Comparison of ENCODE assay signal across 24 cellular contexts in genomic region chr20:46899619-46900018, GRCh38. TPM values are rescaled to one million over a fixed set of nuclear protein-coding genes. Genes with fewer than 3 reads are reported as not detected.
A peak's percentile ranks its signal among the peaks of the same experiment; 100 is the strongest.
DNase-seq lines count a peak whose midpoint lies in the region; ATAC-seq and TF ChIP-seq lines count a peak whose summit lies in the region.
"Had no signal": no experiment of that assay in that cellular context is flagged by ENCODE, and none has a peak within 500 bp of the region (broad histone marks: within the 10 kb centered on the region; RNA-seq: fewer than 3 reads in every experiment).

No MANE protein-coding gene starts in this region.

- no peak; the same call in 1 of the 2 replicates for TF ChIP-seq CTCF in KMS-11 (conservative IDR thresholded peaks at IDR 0.05; ENCODE audit: low read depth, low read length)
- no peak for TF ChIP-seq CTCF in hepatocyte (IDR thresholded peaks at IDR 0.05; ENCODE audit: poor library complexity)
- no peak for TF ChIP-seq CTCF in thoracic aorta (IDR thresholded peaks at IDR 0.05)
- TF ChIP-seq CTCF in osteocyte (IDR thresholded peaks at IDR 0.05), result no peak
- no peak for TF ChIP-seq CTCF in GM20000 (IDR thresholded peaks at IDR 0.05; ENCODE audit: extremely low read depth, missing control alignments)

- H3K4me1 Mint-ChIP-seq in dendritic cell treated with granulocyte-macrophage colony-stimulating factor and Interleukin-4, amounts not matched to agents 40 ng/mL and 50 ng/mL, for 4 days (ENCODE audit: low read depth), result peaks cover 10% of the 10 kb centered on the region
- H3K4me1 Mint-ChIP-seq in osteocyte (ENCODE audit: unreplicated experiment), result peaks cover 7% of the 10 kb centered on the region
- no peaks in the 10 kb centered on the region for H3K4me1 Mint-ChIP-seq in activated naive CD4-positive, alpha-beta T cell treated with anti-CD3 and anti-CD28 coated beads, Interleukin-2, amount 10 ng/mL, durations not matched to agents 7 days and 5 days
- H3K4me1 Mint-ChIP-seq: T-helper 17 cell had no signal

- H3K9ac ChIP-seq in KMS-11, result peak overlapping the region; percentile 96

- peaks cover 19% of the 10 kb centered on the region; the same call in 1 of the 2 replicates for H4K20me1 ChIP-seq in KMS-11 (ENCODE audit: insufficient read depth)
- H4K20me1 ChIP-seq in hepatocyte (ENCODE audit: insufficient read depth, poor library complexity, severe bottlenecking), result no peaks in the 10 kb centered on the region

- H3K36me3 Mint-ChIP-seq in dendritic cell treated with granulocyte-macrophage colony-stimulating factor and Interleukin-4, amounts not matched to agents 40 ng/mL and 50 ng/mL, for 4 days (ENCODE audit: low read depth), result no peaks in the 10 kb centered on the region
- no peaks in the 10 kb centered on the region for H3K36me3 Mint-ChIP-seq in osteocyte (ENCODE audit: unreplicated experiment)
- H3K36me3 Mint-ChIP-seq in activated naive CD4-positive, alpha-beta T cell treated with anti-CD3 and anti-CD28 coated beads, Interleukin-2, amount 10 ng/mL, durations not matched to agents 7 days and 5 days, result no peaks in the 10 kb centered on the region
- H3K36me3 Mint-ChIP-seq: brain had no signal

- H3K36me3 ChIP-seq in KMS-11 (ENCODE audit: insufficient read depth) (no peaks in the 10 kb centered on the region; the same call in 1 of the 2 replicates), hepatocyte (replicated peaks; ENCODE audit: insufficient read depth, low read depth) (no peaks in the 10 kb centered on the region), thoracic aorta (no peaks in the 10 kb centered on the region)
- H3K36me3 ChIP-seq: adrenal gland, suprapubic skin had no signal

- DNase-seq in hepatocyte (ENCODE audit: low spot score) (no peak), thoracic aorta (ENCODE audit: low spot score) (no peak), osteocyte (ENCODE audit: extremely low spot score, unreplicated experiment) (no peak), LoVo (ENCODE audit: low spot score) (no peak), GM20000 (ENCODE audit: low spot score) (no peak)
- DNase-seq in activated naive CD4-positive, alpha-beta T cell treated with anti-CD3 and anti-CD28 coated beads, Interleukin-2, amount 10 ng/mL, durations not matched to agents 7 days and 5 days, result no peak
- DNase-seq: activated gamma-delta T cell treated with Interleukin-2 at 50 U/mL for 16 hours; activated T-cell treated with anti-CD3 and anti-CD28 coated beads, Interleukin-2, amount 50 U/mL, for 1 hour; effector memory CD8-positive, alpha-beta T cell; kidney; NCI-H1436; NCI-H2171; NCI-H524 treated with DMSO at 0.1 percent for 48 hours; small intestine; stimulated activated CD4-positive, alpha-beta T cell treated with anti-CD3 and anti-CD28 coated beads, Interleukin-2, amount 100 ng/mL, for 24 hours; T-helper 17 cell had no signal

- H3K4me3 ChIP-seq in KMS-11 (IDR thresholded peaks at IDR 0.05; ENCODE audit: insufficient read depth, low read depth, low read length) (peak overlapping the region; percentile 72), hepatocyte (no peak overlapping the region), thoracic aorta (peak overlapping the region; percentile 41)
- H3K4me3 ChIP-seq: lung, SK-N-MC, suprapubic skin had no signal

- peak overlapping the region; percentile 96 for H3K4me2 ChIP-seq in KMS-11
- H3K4me2 ChIP-seq in hepatocyte, result peak overlapping the region; percentile 51

- CTCF ChIA-PET in activated naive CD4-positive, alpha-beta T cell treated with anti-CD3 and anti-CD28 coated beads, Interleukin-2, amount 10 ng/mL, durations not matched to agents 7 days and 5 days (lab: Charles Lee), result no interaction called here

- H3K4me3 Mint-ChIP-seq in dendritic cell treated with granulocyte-macrophage colony-stimulating factor and Interleukin-4, amounts not matched to agents 40 ng/mL and 50 ng/mL, for 4 days, result no peak overlapping the region
- no peak overlapping the region for H3K4me3 Mint-ChIP-seq in osteocyte (ENCODE audit: unreplicated experiment)
- H3K4me3 Mint-ChIP-seq in activated naive CD4-positive, alpha-beta T cell treated with anti-CD3 and anti-CD28 coated beads, Interleukin-2, amount 10 ng/mL, durations not matched to agents 7 days and 5 days, result no peak overlapping the region
- H3K4me3 Mint-ChIP-seq: effector memory CD8-positive, alpha-beta T cell; T-helper 17 cell had no signal

- peak overlapping the region; percentile 91 for H3K27ac ChIP-seq in KMS-11
- H3K27ac ChIP-seq in hepatocyte, result peak overlapping the region; percentile 42
- H3K27ac ChIP-seq in thoracic aorta, result no peak overlapping the region
- H3K27ac ChIP-seq: SK-N-MC had no signal

- H2AFZ ChIP-seq in KMS-11 (ENCODE audit: low read depth) (no peak overlapping the region), hepatocyte (no peak overlapping the region)

- peaks cover 98% of the 10 kb centered on the region for H3K79me2 ChIP-seq in KMS-11 (ENCODE audit: insufficient read depth, low read depth)
- H3K79me2 ChIP-seq in hepatocyte, result no peaks in the 10 kb centered on the region

- H3K9me3 ChIP-seq in hepatocyte (ENCODE audit: low read depth) (no peaks in the 10 kb centered on the region), thoracic aorta (no peaks in the 10 kb centered on the region)
- H3K9me3 ChIP-seq: adrenal gland, suprapubic skin had no signal

- H3K4me1 ChIP-seq in KMS-11 (ENCODE audit: low read depth, poor library complexity, severe bottlenecking) (peaks cover 19% of the 10 kb centered on the region), hepatocyte (ENCODE audit: insufficient read depth) (peaks cover 3% of the 10 kb centered on the region), thoracic aorta (ENCODE audit: control insufficient read depth in 1 of 2, low read depth in 2 of 2) (peaks cover 0 to 17% of the 10 kb centered on the region in 2 donors)

- no peak for ATAC-seq in thoracic aorta (ENCODE audit: insufficient number of reproducible peaks, low FRiP score, low read depth)
- ATAC-seq: effector memory CD8-positive, alpha-beta T cell; T-helper 17 cell had no signal

- H3K9me2 ChIP-seq in hepatocyte (replicated peaks; ENCODE audit: insufficient read depth), result no peaks in the 10 kb centered on the region

- H3K9me3 Mint-ChIP-seq in dendritic cell treated with granulocyte-macrophage colony-stimulating factor and Interleukin-4, amounts not matched to agents 40 ng/mL and 50 ng/mL, for 4 days, result no peaks in the 10 kb centered on the region
- H3K9me3 Mint-ChIP-seq in osteocyte (ENCODE audit: unreplicated experiment), result no peaks in the 10 kb centered on the region
- no peaks in the 10 kb centered on the region for H3K9me3 Mint-ChIP-seq in activated naive CD4-positive, alpha-beta T cell treated with anti-CD3 and anti-CD28 coated beads, Interleukin-2, amount 10 ng/mL, durations not matched to agents 7 days and 5 days
- H3K9me3 Mint-ChIP-seq: brain; effector memory CD8-positive, alpha-beta T cell had no signal

- 56% methylated on average over 11 of the region's 11 CpGs for WGBS in hepatocyte (ENCODE audit: low lambda C conversion rate, missing lambda C conversion rate)

- intact Hi-C loops in dendritic cell treated with granulocyte-macrophage colony-stimulating factor and Interleukin-4, amounts not matched to agents 40 ng/mL and 50 ng/mL, for 4 days (cut with micrococcal nuclease), result no loop called here

- peak overlapping the region; percentile 27 for H3K27ac Mint-ChIP-seq in dendritic cell treated with granulocyte-macrophage colony-stimulating factor and Interleukin-4, amounts not matched to agents 40 ng/mL and 50 ng/mL, for 4 days
- no peak overlapping the region for H3K27ac Mint-ChIP-seq in osteocyte (ENCODE audit: unreplicated experiment)
- no peak overlapping the region for H3K27ac Mint-ChIP-seq in activated naive CD4-positive, alpha-beta T cell treated with anti-CD3 and anti-CD28 coated beads, Interleukin-2, amount 10 ng/mL, durations not matched to agents 7 days and 5 days
- H3K27ac Mint-ChIP-seq: brain; effector memory CD8-positive, alpha-beta T cell; T-helper 17 cell had no signal

- H3K27me3 ChIP-seq in KMS-11 (ENCODE audit: insufficient read depth, low read depth) (no peaks in the 10 kb centered on the region), hepatocyte (peaks cover 46% of the 10 kb centered on the region), thoracic aorta (replicated peaks; ENCODE audit: insufficient read depth) (no peaks in the 10 kb centered on the region)

- H3K27me3 Mint-ChIP-seq in dendritic cell treated with granulocyte-macrophage colony-stimulating factor and Interleukin-4, amounts not matched to agents 40 ng/mL and 50 ng/mL, for 4 days, result peaks cover 57% of the 10 kb centered on the region
- H3K27me3 Mint-ChIP-seq in osteocyte (ENCODE audit: unreplicated experiment), result peaks cover 84% of the 10 kb centered on the region
- peaks cover 60% of the 10 kb centered on the region for H3K27me3 Mint-ChIP-seq in activated naive CD4-positive, alpha-beta T cell treated with anti-CD3 and anti-CD28 coated beads, Interleukin-2, amount 10 ng/mL, durations not matched to agents 7 days and 5 days

RNA-seq across cellular contexts. Expression of gene EYA2, which starts 5.0 kb away (rescaled TPM):
- 1.4 and 1.8 TPM in 2 replicates for total RNA-seq in hepatocyte
- 1.4 and 2.0 TPM in 2 replicates for polyA plus RNA-seq in hepatocyte
- 1 to 10 TPM; 3.5 to 3.8 TPM for total RNA-seq in thoracic aorta
- not detected in 2 replicates for total RNA-seq in osteocyte
- total RNA-seq: MCF 10A had no signal

Comparison
In these comparisons a context has a peak if more than half of its experiments do, and no peak if none do; other contexts are left out.
1. H3K27ac ChIP-seq: peak in KMS-11 (single experiment) and hepatocyte (single experiment); none in thoracic aorta (0 of 2).